ENCODE assay signal across 9 cellular contexts in the genomic region with DNA sequence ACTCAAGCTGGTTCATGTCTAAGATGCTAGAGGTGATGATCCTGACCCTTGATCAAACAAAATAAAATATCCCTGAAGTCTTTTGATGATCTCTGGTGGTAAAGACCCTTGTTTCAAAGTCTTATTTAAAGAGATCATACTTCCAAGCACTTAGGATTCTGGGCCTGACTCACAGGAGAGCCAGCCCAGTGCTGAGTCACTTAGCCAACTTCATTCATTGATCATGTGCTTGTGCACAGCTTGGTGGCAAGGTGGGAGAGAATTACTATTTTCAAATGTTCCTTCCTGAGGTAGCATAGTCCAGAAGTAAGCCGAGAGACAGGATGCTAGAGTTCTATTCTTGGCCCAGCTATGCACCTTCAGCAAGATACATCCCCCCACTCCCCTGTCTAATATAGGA. TPM values are rescaled to one million over a fixed set of nuclear protein-coding genes. Genes with fewer than 3 reads are reported as not detected.
DNase-seq lines count a peak whose midpoint lies in the region; ATAC-seq and TF ChIP-seq lines count a peak whose summit lies in the region.
"Had no signal": no experiment of that assay in that cellular context is flagged by ENCODE, and none has a peak within 500 bp of the region (broad histone marks: within the 10 kb centered on the region; RNA-seq: fewer than 3 reads in every experiment).

No MANE protein-coding gene starts in this region.

- TF ChIP-seq CTCF in endodermal cell (conservative IDR thresholded peaks at IDR 0.05) (no peak), lower leg skin (IDR thresholded peaks at IDR 0.05) (no peak), esophagus muscularis mucosa (IDR thresholded peaks at IDR 0.05) (no peak)

- peak overlapping the region; percentile 79 for H3K27ac ChIP-seq in endodermal cell (ENCODE audit: low read depth, low read length)
- H3K27ac ChIP-seq in esophagus muscularis mucosa (replicated peaks in 1 of 4), result no peak overlapping the region

- TF ChIP-seq POLR2A in lower leg skin (IDR thresholded peaks at IDR 0.05) (no peak), esophagus muscularis mucosa (IDR thresholded peaks at IDR 0.05; ENCODE audit: low read depth) (no peak)

- peaks cover 4% of the 10 kb centered on the region for H3K4me1 Mint-ChIP-seq in endodermal cell
- no peaks in the 10 kb centered on the region for H3K4me1 Mint-ChIP-seq in stimulated activated memory B cell treated with anti-CD40 and anti-IgM and Interleukin-4, amounts not matched to agents 10 μg/mL and 1 μg/mL and 100 μg/mL, for 72 hours
- H3K4me1 Mint-ChIP-seq: activated CD8-positive, alpha-beta memory T cell treated with anti-CD3 and anti-CD28 coated beads, Interleukin-2, amount 10 ng/mL, durations not matched to agents 7 days and 5 days had no signal

- H3K9me3 ChIP-seq in endodermal cell (ENCODE audit: control insufficient read depth, low read length) (peaks cover 7% of the 10 kb centered on the region), esophagus muscularis mucosa (no peaks in the 10 kb centered on the region)

- H3K9ac ChIP-seq in endodermal cell (ENCODE audit: extremely low read depth, low read length, poor library complexity, severe bottlenecking), result no peak overlapping the region

- DNase-seq in Daoy (ENCODE audit: low read depth), result peak; percentile 79
- DNase-seq in NCI-H446 treated with DMSO at 0.1 percent for 48 hours (lab: John Stamatoyannopoulos, UW), result peak; percentile 14
- DNase-seq in endodermal cell, result no peak
- peak; percentile 23 for DNase-seq in mucosa of gallbladder (ENCODE audit: low spot score)
- no peak for DNase-seq in lower leg skin (ENCODE audit: low spot score in 2 of 2)
- DNase-seq in esophagus muscularis mucosa (ENCODE audit: extremely low spot score), result no peak
- no peak for DNase-seq in T-helper 9 cell
- DNase-seq: activated CD8-positive, alpha-beta memory T cell treated with anti-CD3 and anti-CD28 coated beads, Interleukin-2, amount 10 ng/mL, durations not matched to agents 7 days and 5 days had no signal

- no peaks in the 10 kb centered on the region for H3K36me3 Mint-ChIP-seq in endodermal cell (ENCODE audit: low read depth)
- H3K36me3 Mint-ChIP-seq in stimulated activated memory B cell treated with anti-CD40 and anti-IgM and Interleukin-4, amounts not matched to agents 10 μg/mL and 1 μg/mL and 100 μg/mL, for 72 hours, result no peaks in the 10 kb centered on the region
- H3K36me3 Mint-ChIP-seq: activated CD8-positive, alpha-beta memory T cell treated with anti-CD3 and anti-CD28 coated beads, Interleukin-2, amount 10 ng/mL, durations not matched to agents 7 days and 5 days had no signal

- H3K27me3 Mint-ChIP-seq in endodermal cell (ENCODE audit: insufficient read depth), result no peaks in the 10 kb centered on the region
- H3K27me3 Mint-ChIP-seq in stimulated activated memory B cell treated with anti-CD40 and anti-IgM and Interleukin-4, amounts not matched to agents 10 μg/mL and 1 μg/mL and 100 μg/mL, for 72 hours, result peaks cover 31% of the 10 kb centered on the region

- intact Hi-C loops in lower leg skin (cut with DNase I; ENCODE audit: low total_unique reads) (no loop called here), esophagus muscularis mucosa (cut with DNase I) (no loop called here)

- H3K27ac Mint-ChIP-seq in endodermal cell, result no peak overlapping the region
- H3K27ac Mint-ChIP-seq in stimulated activated memory B cell treated with anti-CD40 and anti-IgM and Interleukin-4, amounts not matched to agents 10 μg/mL and 1 μg/mL and 100 μg/mL, for 72 hours, result no peak overlapping the region
- H3K27ac Mint-ChIP-seq: activated CD8-positive, alpha-beta memory T cell treated with anti-CD3 and anti-CD28 coated beads, Interleukin-2, amount 10 ng/mL, durations not matched to agents 7 days and 5 days had no signal

- peaks cover 7% of the 10 kb centered on the region for H3K9me3 Mint-ChIP-seq in endodermal cell
- no peaks in the 10 kb centered on the region for H3K9me3 Mint-ChIP-seq in stimulated activated memory B cell treated with anti-CD40 and anti-IgM and Interleukin-4, amounts not matched to agents 10 μg/mL and 1 μg/mL and 100 μg/mL, for 72 hours

- no peak for ATAC-seq in stimulated activated memory B cell treated with anti-CD40 and anti-IgM and Interleukin-4, amounts not matched to agents 10 μg/mL and 1 μg/mL and 100 μg/mL, for 72 hours
- ATAC-seq: activated CD8-positive, alpha-beta memory T cell treated with anti-CD3 and anti-CD28 coated beads, Interleukin-2, amount 10 ng/mL, durations not matched to agents 7 days and 5 days had no signal

- TF ChIP-seq EP300 in esophagus muscularis mucosa (IDR thresholded peaks at IDR 0.05), result no peak

- no peak overlapping the region for H3K4me3 Mint-ChIP-seq in endodermal cell
- no peak overlapping the region for H3K4me3 Mint-ChIP-seq in stimulated activated memory B cell treated with anti-CD40 and anti-IgM and Interleukin-4, amounts not matched to agents 10 μg/mL and 1 μg/mL and 100 μg/mL, for 72 hours
- H3K4me3 Mint-ChIP-seq: activated CD8-positive, alpha-beta memory T cell treated with anti-CD3 and anti-CD28 coated beads, Interleukin-2, amount 10 ng/mL, durations not matched to agents 7 days and 5 days had no signal

- 84% methylated on average over 1 of the region's 1 CpG; no CpG with 5 or more reads in 1 of the 2 experiments for WGBS in endodermal cell (ENCODE audit: insufficient coverage in 1 of 2, insufficient read length in 1 of 2), 2 experiments
- WGBS in lower leg skin, 2 donors, result 64 to 67% methylated on average over 1 of the region's 1 CpG
- WGBS in esophagus muscularis mucosa, result 100% methylated on average over 1 of the region's 1 CpG

- no peak overlapping the region for H3K4me3 ChIP-seq in endodermal cell (ENCODE audit: low read length)
- no peak overlapping the region for H3K4me3 ChIP-seq in lower leg skin (ENCODE audit: low read depth, poor library complexity, severe bottlenecking)
- no peak overlapping the region for H3K4me3 ChIP-seq in esophagus muscularis mucosa

- H3K27me3 ChIP-seq in endodermal cell (ENCODE audit: control insufficient read depth, insufficient read depth, low read length, poor library complexity, severe bottlenecking) (no peaks in the 10 kb centered on the region), esophagus muscularis mucosa (no peaks in the 10 kb centered on the region)

- no peaks in the 10 kb centered on the region for H3K36me3 ChIP-seq in endodermal cell (ENCODE audit: control insufficient read depth, insufficient read depth, low read length)
- H3K36me3 ChIP-seq in esophagus muscularis mucosa, result no peaks in the 10 kb centered on the region

- H3K4me1 ChIP-seq in endodermal cell (ENCODE audit: control insufficient read depth, insufficient read depth, low read length), result no peaks in the 10 kb centered on the region
- H3K4me1 ChIP-seq in esophagus muscularis mucosa, result no peaks in the 10 kb centered on the region

RNA-seq across cellular contexts. Expression of gene SCN8A, which starts 40.6 kb away (rescaled TPM):
- 1.0 and 3.0 TPM in 2 replicates for total RNA-seq in Daoy (2014; rRNA removed; shearing (Covaris generic))
- total RNA-seq in endodermal cell, result 1 to 10 TPM; 9.5 to 9.7 TPM
- polyA plus RNA-seq in endodermal cell (2013, experiment 1 of 2), result 6.6 TPM
- 6.5 TPM for polyA plus RNA-seq in endodermal cell (2013, experiment 2 of 2)
- 15.2 TPM for total RNA-seq in mucosa of gallbladder
- total RNA-seq in lower leg skin, result under 1 TPM; 0.42 to 0.80 (median 0.65) TPM
- total RNA-seq in esophagus muscularis mucosa, result under 1 TPM; 0.26 to 0.42 (median 0.31) TPM

Comparison
In these comparisons a context has a peak if more than half of its experiments do, and no peak if none do; other contexts are left out.
1. DNase-seq: peak in Daoy (single experiment), NCI-H446 treated with DMSO at 0.1 percent for 48 hours (single experiment) and mucosa of gallbladder (single experiment); none in endodermal cell (single experiment), lower leg skin (0 of 2), esophagus muscularis mucosa (single experiment) and T-helper 9 cell (single experiment).